Comparison of ENCODE assay signal across 21 cellular contexts in genomic region chr5:61344187-61344944, GRCh38. TPM values are rescaled to one million over a fixed set of nuclear protein-coding genes. Genes with fewer than 3 reads are reported as not detected.
A peak's percentile ranks its signal among the peaks of the same experiment; 100 is the strongest.
DNase-seq lines count a peak whose midpoint lies in the region; ATAC-seq and TF ChIP-seq lines count a peak whose summit lies in the region.
"Had no signal": no experiment of that assay in that cellular context is flagged by ENCODE, and none has a peak within 500 bp of the region (broad histone marks: within the 10 kb centered on the region; RNA-seq: fewer than 3 reads in every experiment).

No MANE protein-coding gene starts in this region.

- no peaks in the 10 kb centered on the region for H3K27me3 ChIP-seq in BLaER1 treated with 17β-estradiol and CSF1 and Interleukin-3, amounts not matched to agents 10 nM and 100 nM
- H3K27me3 ChIP-seq in suprapubic skin, result no peaks in the 10 kb centered on the region
- H3K27me3 ChIP-seq: esophagus muscularis mucosa had no signal

- no peak for TF ChIP-seq CTCF in nephron (IDR thresholded peaks at IDR 0.05; ENCODE audit: unreplicated experiment in 3 of 3)
- TF ChIP-seq CTCF in suprapubic skin (IDR thresholded peaks at IDR 0.05), result no peak
- no peak for TF ChIP-seq CTCF in CD14-positive monocyte (IDR thresholded peaks at IDR 0.05)

- peak overlapping the region in 9 of 11 experiments; percentile 4 to 62 (median 29); a peak in 13 of 22 replicates for H3K4me2 ChIP-seq in BLaER1 treated with 17β-estradiol and CSF1 and Interleukin-3, amounts not matched to agents 10 nM and 100 nM

- H3K4me3 ChIP-seq in BLaER1 treated with 17β-estradiol and CSF1 and Interleukin-3, amounts not matched to agents 10 nM and 100 nM, result no peak overlapping the region
- peak overlapping the region; percentile 6; the same call in 1 of the 2 replicates for H3K4me3 ChIP-seq in SK-N-MC
- no peak overlapping the region for H3K4me3 ChIP-seq in suprapubic skin
- H3K4me3 ChIP-seq: esophagus muscularis mucosa had no signal

- no peaks in the 10 kb centered on the region for H3K27me3 Mint-ChIP-seq in nephron (ENCODE audit: low read depth)
- no peaks in the 10 kb centered on the region for H3K27me3 Mint-ChIP-seq in CD14-positive monocyte (ENCODE audit: low read depth in 3 of 3)
- H3K27me3 Mint-ChIP-seq: activated CD4-positive, alpha-beta T cell treated with anti-CD3 and anti-CD28 coated beads for 36 hours; stimulated activated naive CD8-positive, alpha-beta T cell treated with anti-CD3 and anti-CD28 coated beads, Interleukin-15, Interleukin-2, amounts not matched to agents 100 ng/mL and 50 ng/mL, for 24 hours had no signal

- H3K9me3 Mint-ChIP-seq in nephron (no peaks in the 10 kb centered on the region), CD14-positive monocyte (peaks cover 0 to 3% (median 0%) of the 10 kb centered on the region in 7 donors)
- H3K9me3 Mint-ChIP-seq: stimulated activated naive CD8-positive, alpha-beta T cell treated with anti-CD3 and anti-CD28 coated beads, Interleukin-15, Interleukin-2, amounts not matched to agents 100 ng/mL and 50 ng/mL, for 24 hours had no signal

- peak overlapping the region; percentile 66 to 81 (median 67) for H3K27ac Mint-ChIP-seq in nephron
- H3K27ac Mint-ChIP-seq in CD14-positive monocyte, result peak overlapping the region in 1 of 7 donors; percentile 33
- H3K27ac Mint-ChIP-seq: activated CD4-positive, alpha-beta T cell treated with anti-CD3 and anti-CD28 coated beads for 36 hours; stimulated activated naive CD8-positive, alpha-beta T cell treated with anti-CD3 and anti-CD28 coated beads, Interleukin-15, Interleukin-2, amounts not matched to agents 100 ng/mL and 50 ng/mL, for 24 hours had no signal

- in situ Hi-C loops in ACHN (cut with HindIII; ENCODE audit: low pct_ligation_motif_present, low pct_unique_long_range_greater_than_20kb, low sequenced_read_pairs), result no loop called here

- no peak for TF ChIP-seq POLR2A in suprapubic skin (IDR thresholded peaks at IDR 0.05)

- H3K4me1 Mint-ChIP-seq in nephron (peaks cover 66% of the 10 kb centered on the region), CD14-positive monocyte (peaks cover 92% of the 10 kb centered on the region)

- no peak overlapping the region for H3K27ac ChIP-seq in BLaER1 treated with 17β-estradiol and CSF1 and Interleukin-3, amounts not matched to agents 10 nM and 100 nM
- H3K27ac ChIP-seq in SK-N-MC, result peak overlapping the region; percentile 45; the same call in 1 of the 2 replicates
- no peak overlapping the region for H3K27ac ChIP-seq in suprapubic skin
- H3K27ac ChIP-seq: esophagus muscularis mucosa had no signal

- H3K4me1 ChIP-seq in BLaER1 treated with 17β-estradiol and CSF1 and Interleukin-3, amounts not matched to agents 10 nM and 100 nM, result peaks cover 11 to 98% (median 32%) of the 10 kb centered on the region in 10 experiments
- peaks cover 13% of the 10 kb centered on the region for H3K4me1 ChIP-seq in suprapubic skin
- H3K4me1 ChIP-seq: Caco-2 had no signal

- H3K36me3 Mint-ChIP-seq in nephron (ENCODE audit: low read depth), result peaks cover 13% of the 10 kb centered on the region
- peaks cover 11 to 14% of the 10 kb centered on the region in 2 donors for H3K36me3 Mint-ChIP-seq in CD14-positive monocyte

- no peak overlapping the region for H3K9ac ChIP-seq in BLaER1 treated with 17β-estradiol and CSF1 and Interleukin-3, amounts not matched to agents 10 nM and 100 nM
- H3K9ac ChIP-seq in SK-N-MC (ENCODE audit: insufficient read length), result no peak overlapping the region

- intact Hi-C loops in left cardiac atrium (cut with DNase I) (no loop called here), CD14-positive monocyte (cut with micrococcal nuclease) (no loop called here)

- ATAC-seq in left cardiac atrium (peak; percentile 69 to 74), GM18498 (IDR thresholded peaks at IDR 0.05; ENCODE audit: unreplicated experiment) (no peak)
- ATAC-seq: activated CD4-positive, alpha-beta T cell treated with anti-CD3 and anti-CD28 coated beads for 36 hours; sciatic nerve had no signal

- peak overlapping the region in 1 of 3 experiments; percentile 15 for H3K4me3 Mint-ChIP-seq in nephron
- no peak overlapping the region for H3K4me3 Mint-ChIP-seq in CD14-positive monocyte
- H3K4me3 Mint-ChIP-seq: activated CD4-positive, alpha-beta T cell treated with anti-CD3 and anti-CD28 coated beads for 36 hours; stimulated activated naive CD8-positive, alpha-beta T cell treated with anti-CD3 and anti-CD28 coated beads, Interleukin-15, Interleukin-2, amounts not matched to agents 100 ng/mL and 50 ng/mL, for 24 hours had no signal

- 58% methylated on average over 6 of the region's 6 CpGs for WGBS in suprapubic skin

- H4K20me1 ChIP-seq in BLaER1 treated with 17β-estradiol and CSF1 and Interleukin-3, amounts not matched to agents 10 nM and 100 nM, result peaks cover 44 to 100% (median 91%) of the 10 kb centered on the region in 11 experiments; a peak in 21 of 22 replicates

- peaks cover 4 to 29% (median 14%) of the 10 kb centered on the region in 11 experiments; a peak in 18 of 22 replicates for H3K36me3 ChIP-seq in BLaER1 treated with 17β-estradiol and CSF1 and Interleukin-3, amounts not matched to agents 10 nM and 100 nM
- H3K36me3 ChIP-seq in SK-N-MC (ENCODE audit: insufficient read depth, low read length), result peaks cover 28% of the 10 kb centered on the region
- H3K36me3 ChIP-seq in suprapubic skin, result no peaks in the 10 kb centered on the region
- H3K36me3 ChIP-seq: esophagus muscularis mucosa had no signal

- peaks cover 0 to 37% (median 21%) of the 10 kb centered on the region in 11 experiments; a peak in 16 of 22 replicates for H3K9me3 ChIP-seq in BLaER1 treated with 17β-estradiol and CSF1 and Interleukin-3, amounts not matched to agents 10 nM and 100 nM (replicated peaks in 1 of 11)
- no peaks in the 10 kb centered on the region for H3K9me3 ChIP-seq in SK-N-MC (ENCODE audit: low read depth, low read length)
- H3K9me3 ChIP-seq in suprapubic skin, result no peaks in the 10 kb centered on the region
- H3K9me3 ChIP-seq: Caco-2, esophagus muscularis mucosa had no signal

- TF ChIP-seq EP300 in suprapubic skin (IDR thresholded peaks at IDR 0.05), result no peak

- DNase-seq in SK-N-MC (ENCODE audit: low read depth, low spot score), result no peak
- peak; percentile 66 for DNase-seq in left cardiac atrium
- no peak for DNase-seq in ACHN
- DNase-seq in suprapubic skin (ENCODE audit: low spot score in 2 of 2), result no peak
- no peak for DNase-seq in CD14-positive monocyte (ENCODE audit: low spot score)
- DNase-seq: activated CD4-positive, alpha-beta T cell treated with anti-CD3 and anti-CD28 coated beads for 36 hours; Caco-2; EL; GOT3; mesendoderm; MM.1S; NCI-H446 treated with DMSO at 0.1 percent for 48 hours; SIG-M5; stimulated activated CD4-positive, alpha-beta T cell treated with anti-CD3 and anti-CD28 coated beads, Interleukin-2, amount 100 ng/mL, for 24 hours; T-helper 9 cell had no signal

RNA-seq across cellular contexts. Expression of gene ZSWIM6, which starts 12.3 kb away (rescaled TPM):
- total RNA-seq in left cardiac atrium (1 to 10 TPM; 6.8 to 7.8 TPM), suprapubic skin (10 to 100 TPM in 1 of 4 donors, 1 to 10 TPM in 3; 7.3 to 12.2 (median 8.2) TPM)
- polyA plus RNA-seq in CD14-positive monocyte, result 1 to 10 TPM; 1.7 to 2.7 TPM
